24 cellular contexts compared by ENCODE assay signal in the genomic region with DNA sequence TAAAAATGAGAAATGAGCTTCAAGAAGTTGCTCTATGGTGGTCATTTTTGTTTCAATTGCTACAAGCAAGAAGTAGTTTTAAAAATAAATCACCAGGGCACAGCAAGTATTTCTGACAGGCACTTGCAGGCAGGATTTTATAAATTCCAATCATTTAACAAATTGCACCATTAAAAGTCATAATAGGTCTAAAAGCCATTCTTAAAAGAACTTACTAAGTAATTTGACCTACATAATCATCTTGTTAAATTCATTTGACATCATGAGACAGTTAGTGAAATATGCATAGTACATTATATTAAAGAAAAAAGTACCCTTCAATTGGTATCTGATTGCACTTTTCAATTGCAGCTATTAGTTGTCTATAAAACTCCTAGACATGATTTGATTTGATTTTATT. TPM values are rescaled to one million over a fixed set of nuclear protein-coding genes. Genes with fewer than 3 reads are reported as not detected.
DNase-seq lines count a peak whose midpoint lies in the region; ATAC-seq, FAIRE-seq and TF ChIP-seq lines count a peak whose summit lies in the region.
"Had no signal": no experiment of that assay in that cellular context is flagged by ENCODE, and none has a peak within 500 bp of the region (broad histone marks: within the 10 kb centered on the region; RNA-seq: fewer than 3 reads in every experiment).

No MANE protein-coding gene starts in this region.

- DNase-seq in NCI-H1105 treated with DMSO at 0.1 percent for 48 hours (lab: John Stamatoyannopoulos, UW) (peak; percentile 62), NCI-H1105 (lab: John Stamatoyannopoulos, UW) (no peak), hepatocyte (ENCODE audit: low spot score) (no peak), Caco-2 (no peak), T-cell (no peak)
- DNase-seq: ACHN; AML-193; BE2C; Calu3; CD4-positive, alpha-beta T cell; CD8-positive, alpha-beta memory T cell; DMS53; DMS79 treated with DMSO at 0.1 percent for 48 hours; H7; HCEC 1CT; HFFc6 had no signal

- TF ChIP-seq CTCF in hepatocyte (IDR thresholded peaks at IDR 0.05; ENCODE audit: poor library complexity) (no peak), Caco-2 (IDR thresholded peaks at IDR 0.05; ENCODE audit: insufficient read depth in 1 of 2, low read depth in 1 of 2, low read length in 1 of 2, severe bottlenecking in 1 of 2, unreplicated experiment in 1 of 2) (no peak)

- H3K27me3 Mint-ChIP-seq in Caco-2 (ENCODE audit: insufficient read depth, unreplicated experiment) = peaks cover 2% of the 10 kb centered on the region
- peaks cover 22 to 33% of the 10 kb centered on the region in 2 donors for H3K27me3 Mint-ChIP-seq in T-cell

- H3K4me3 ChIP-seq in hepatocyte = no peak overlapping the region
- no peak overlapping the region for H3K4me3 ChIP-seq in Caco-2 (ENCODE audit: low read depth, low read length)
- H3K4me3 ChIP-seq: A549; BLaER1 treated with 17β-estradiol and CSF1 and Interleukin-3, amounts not matched to agents 10 nM and 100 nM had no signal

- no peaks in the 10 kb centered on the region for H4K20me1 ChIP-seq in hepatocyte (ENCODE audit: insufficient read depth, poor library complexity, severe bottlenecking)
- H4K20me1 ChIP-seq: BLaER1 treated with 17β-estradiol and CSF1 and Interleukin-3, amounts not matched to agents 10 nM and 100 nM had no signal

- no TSS peak for BruUV-seq in Caco-2 (replicated peaks; lab: Mats Ljungman, UMichigan)

- H3K4me2 ChIP-seq in hepatocyte = peak overlapping the region; percentile 34
- H3K4me2 ChIP-seq: A549; BLaER1 treated with 17β-estradiol and CSF1 and Interleukin-3, amounts not matched to agents 10 nM and 100 nM had no signal

- no peaks in the 10 kb centered on the region for H3K36me3 ChIP-seq in hepatocyte (replicated peaks; ENCODE audit: insufficient read depth, low read depth)
- H3K36me3 ChIP-seq in Caco-2 (ENCODE audit: control insufficient read depth, insufficient read depth, low read length) = no peaks in the 10 kb centered on the region
- H3K36me3 ChIP-seq: BE2C; BLaER1 treated with 17β-estradiol and CSF1 and Interleukin-3, amounts not matched to agents 10 nM and 100 nM had no signal

- H3K27ac ChIP-seq in hepatocyte = no peak overlapping the region
- H3K27ac ChIP-seq: 22Rv1; A549; BLaER1 treated with 17β-estradiol and CSF1 and Interleukin-3, amounts not matched to agents 10 nM and 100 nM had no signal

- no peaks in the 10 kb centered on the region for H3K36me3 Mint-ChIP-seq in Caco-2 (ENCODE audit: insufficient read depth, unreplicated experiment)
- no peaks in the 10 kb centered on the region for H3K36me3 Mint-ChIP-seq in T-cell
- H3K36me3 Mint-ChIP-seq: CD14-positive monocyte; CD8-positive, alpha-beta memory T cell had no signal

- H3K9me3 ChIP-seq in hepatocyte (ENCODE audit: low read depth) (no peaks in the 10 kb centered on the region), Caco-2 (no peaks in the 10 kb centered on the region)
- H3K9me3 ChIP-seq: A549; BE2C; BLaER1 treated with 17β-estradiol and CSF1 and Interleukin-3, amounts not matched to agents 10 nM and 100 nM had no signal

- no peak overlapping the region for H2AFZ ChIP-seq in hepatocyte

- intact Hi-C loops in Caco-2 (cut with micrococcal nuclease; ENCODE audit: unreplicated experiment) = loop anchor here (5.0 kb wide), 1 partner anchor 593 kb away; no protein-coding TSS in a partner anchor

- no peak overlapping the region for H3K4me3 Mint-ChIP-seq in Caco-2 (ENCODE audit: unreplicated experiment)
- no peak overlapping the region for H3K4me3 Mint-ChIP-seq in T-cell
- H3K4me3 Mint-ChIP-seq: CD4-positive, alpha-beta T cell; CD8-positive, alpha-beta memory T cell; HFFc6 had no signal

- POLR2A ChIA-PET in Caco-2 (lab: Charles Lee) (interaction anchor here (1.0 kb wide), 1 partner anchor 47 kb away, joined by 3 read pairs; no protein-coding TSS in a partner anchor), T-cell (lab: Charles Lee) (no interaction called here)

- no peaks in the 10 kb centered on the region for H3K79me2 ChIP-seq in hepatocyte

- H3K27ac Mint-ChIP-seq in Caco-2 (ENCODE audit: unreplicated experiment) (no peak overlapping the region), T-cell (no peak overlapping the region)
- H3K27ac Mint-ChIP-seq: CD4-positive, alpha-beta T cell; CD8-positive, alpha-beta memory T cell; HFFc6 had no signal

- CTCF ChIA-PET in Caco-2 (lab: Charles Lee) (no interaction called here), T-cell (lab: Charles Lee) (interaction anchor here (0.6 to 1.6 kb wide), 3 partner anchors 27 to 695 kb away, joined by 3 to 8 read pairs (median 3); no protein-coding TSS in a partner anchor)

- H3K9me3 Mint-ChIP-seq in Caco-2 (ENCODE audit: unreplicated experiment) (no peaks in the 10 kb centered on the region), T-cell (no peaks in the 10 kb centered on the region)
- H3K9me3 Mint-ChIP-seq: CD4-positive, alpha-beta T cell; CD8-positive, alpha-beta memory T cell; HFFc6 had no signal

- peak; percentile 11 for FAIRE-seq in A204.1 (lab: Jason Lieb, UNC)
- FAIRE-seq: A549, GM12892, H1 had no signal

- H3K4me1 ChIP-seq in hepatocyte (ENCODE audit: insufficient read depth) (no peaks in the 10 kb centered on the region), Caco-2 (peaks cover 13% of the 10 kb centered on the region)
- H3K4me1 ChIP-seq: BLaER1 treated with 17β-estradiol and CSF1 and Interleukin-3, amounts not matched to agents 10 nM and 100 nM had no signal

- ATAC-seq in T-cell (replicated peaks in 1 of 4) = no peak
- ATAC-seq: A549 had no signal

- H3K9me2 ChIP-seq in hepatocyte (replicated peaks; ENCODE audit: insufficient read depth) = no peaks in the 10 kb centered on the region

- no peaks in the 10 kb centered on the region for H3K4me1 Mint-ChIP-seq in Caco-2 (ENCODE audit: low read depth, unreplicated experiment)
- H3K4me1 Mint-ChIP-seq in T-cell = peaks cover 0 to 11% (median 10%) of the 10 kb centered on the region in 3 donors

- H3K27me3 ChIP-seq in hepatocyte (peaks cover 8% of the 10 kb centered on the region), Caco-2 (replicated peaks; ENCODE audit: control insufficient read depth, insufficient read depth, low read length) (no peaks in the 10 kb centered on the region)
- H3K27me3 ChIP-seq: BE2C had no signal

RNA-seq across cellular contexts. Expression of gene TLX3, which starts 31.0 kb away (rescaled TPM):
- total RNA-seq in hepatocyte (not detected in 2 replicates), Caco-2 (2022) (not detected in 2 replicates), T-cell (not detected)
- polyA plus RNA-seq in hepatocyte = 0.22 TPM in 1 of 2 replicates, not detected in the other
- total RNA-seq: CD4-positive, alpha-beta T cell; CD8-positive, alpha-beta memory T cell; G401; H1; H7; HFFc6 had no signal
- polyA plus RNA-seq: A549; CD14-positive monocyte; CD8-positive, alpha-beta memory T cell; H1 had no signal

RNA-seq across cellular contexts. Expression of gene NPM1, which starts 47.6 kb away (rescaled TPM):
- total RNA-seq in hepatocyte (1,088 and 1,095 TPM in 2 replicates), Caco-2 (2022) (2,112 and 2,207 TPM in 2 replicates), T-cell (1,000 to 10,000 TPM in 2 of 5 donors, 100 to 1,000 TPM in 3; 940 to 1,150 (median 989) TPM)
- 373 and 443 TPM in 2 replicates for polyA plus RNA-seq in hepatocyte
